Comparison of ENCODE assay signal across 16 cellular contexts in genomic region chr13:82010780-82011179, GRCh38.
A peak's percentile ranks its signal among the peaks of the same experiment; 100 is the strongest.
DNase-seq lines count a peak whose midpoint lies in the region; ATAC-seq and TF ChIP-seq lines count a peak whose summit lies in the region.
"Had no signal": no experiment of that assay in that cellular context is flagged by ENCODE, and none has a peak within 500 bp of the region (broad histone marks: within the 10 kb centered on the region; RNA-seq: fewer than 3 reads in every experiment).

No MANE protein-coding gene starts in this region.

- H3K4me3 ChIP-seq in HUES6 (ENCODE audit: low read depth, low read length) (no peak overlapping the region), adipocyte (ENCODE audit: low read length) (no peak overlapping the region), fibroblast of pulmonary artery (replicated peaks; ENCODE audit: low read depth, low read length) (no peak overlapping the region), MG63 (no peak overlapping the region)
- H3K4me3 ChIP-seq: SJSA1 had no signal

- H3K4me1 ChIP-seq in HUES6 (ENCODE audit: control insufficient read depth, insufficient read depth, low read length) (peaks cover 18% of the 10 kb centered on the region), adipocyte (ENCODE audit: control insufficient read depth, insufficient read depth, low read length) (no peaks in the 10 kb centered on the region)
- H3K4me1 ChIP-seq: SJSA1 had no signal

- H3K9ac ChIP-seq in HUES6 (ENCODE audit: low read length) (no peak overlapping the region), adipocyte (ENCODE audit: low read length) (no peak overlapping the region)

- ATAC-seq in HG03097 (IDR thresholded peaks at IDR 0.05; ENCODE audit: low FRiP score, unreplicated experiment) = no peak

- H3K9me3 ChIP-seq in HUES6 (ENCODE audit: control insufficient read depth, insufficient read depth, low read depth, low read length) = no peaks in the 10 kb centered on the region
- no peaks in the 10 kb centered on the region for H3K9me3 ChIP-seq in adipocyte (ENCODE audit: control insufficient read depth, low read length)
- no peaks in the 10 kb centered on the region for H3K9me3 ChIP-seq in MG63
- H3K9me3 ChIP-seq: BE2C had no signal

- H3K36me3 ChIP-seq in HUES6 (ENCODE audit: control insufficient read depth, insufficient read depth, low read length) (no peaks in the 10 kb centered on the region), adipocyte (ENCODE audit: control insufficient read depth, insufficient read depth, low read length, severe bottlenecking) (no peaks in the 10 kb centered on the region), MG63 (no peaks in the 10 kb centered on the region)
- H3K36me3 ChIP-seq: BE2C, SJSA1 had no signal

- DNase-seq in Caki2 (ENCODE audit: low read depth) = peak; percentile 76
- DNase-seq in adipocyte (ENCODE audit: low read depth) = peak; percentile 19
- DNase-seq in fibroblast of pulmonary artery (ENCODE audit: low read depth) = peak; percentile 6
- no peak for DNase-seq in MG63
- no peak for DNase-seq in DMS114 treated with DMSO at 0.1 percent for 48 hours (lab: John Stamatoyannopoulos, UW; ENCODE audit: unreplicated experiment)
- DNase-seq in glomerular visceral epithelial cell (ENCODE audit: extremely low spot score) = no peak
- DNase-seq: ACHN; BE2C; CD4-positive, alpha-beta memory T cell; Kasumi-1; NCI-H1930; NCI-H2171 treated with DMSO at 0.1 percent for 48 hours; NCI-H524 had no signal

- in situ Hi-C loops in Caki2 (cut with HindIII; ENCODE audit: low pct_unique_long_range_greater_than_20kb, low sequenced_read_pairs) = no loop called here

- no peak for TF ChIP-seq CTCF in fibroblast of pulmonary artery (IDR thresholded peaks at IDR 0.05; ENCODE audit: low read length, missing control alignments)

- H3K27me3 ChIP-seq in HUES6 (ENCODE audit: control insufficient read depth, insufficient read depth, low read length) (no peaks in the 10 kb centered on the region), adipocyte (replicated peaks; ENCODE audit: control insufficient read depth, insufficient read depth, low read length) (no peaks in the 10 kb centered on the region), MG63 (no peaks in the 10 kb centered on the region)
- H3K27me3 ChIP-seq: BE2C, SJSA1 had no signal

- peak overlapping the region; percentile 60 for H3K27ac ChIP-seq in HUES6 (ENCODE audit: low read depth, low read length)
- H3K27ac ChIP-seq: SJSA1 had no signal

Comparison
In these comparisons a context has a peak if more than half of its experiments do, and no peak if none do; other contexts are left out.
1. DNase-seq: peak in Caki2 (single experiment), adipocyte (single experiment) and fibroblast of pulmonary artery (single experiment); none in MG63 (single experiment), DMS114 treated with DMSO at 0.1 percent for 48 hours (single experiment) and glomerular visceral epithelial cell (single experiment).